In genomic region chrX:1592128-1592862, GRCh38 we compare ENCODE assay signal across 8 cellular contexts. TPM values are rescaled to one million over a fixed set of nuclear protein-coding genes. Genes with fewer than 3 reads are reported as not detected.
DNase-seq lines count a peak whose midpoint lies in the region; ATAC-seq and TF ChIP-seq lines count a peak whose summit lies in the region.

No MANE protein-coding gene starts in this region.

- peaks cover 50% of the 10 kb centered on the region for H3K79me2 ChIP-seq in Karpas-422 (ENCODE audit: low read length)

- no peak for TF ChIP-seq EP300 in suprapubic skin (IDR thresholded peaks at IDR 0.05)

- TF ChIP-seq POLR2A in body of pancreas (IDR thresholded peaks at IDR 0.05) (no peak), suprapubic skin (IDR thresholded peaks at IDR 0.05) (no peak)

- H3K27ac ChIP-seq in Karpas-422 (ENCODE audit: low read length) = peak overlapping the region; percentile 64
- peak overlapping the region; percentile 48 to 90 (median 82) for H3K27ac ChIP-seq in body of pancreas
- H3K27ac ChIP-seq in left lung = peak overlapping the region; percentile 44 to 84
- H3K27ac ChIP-seq in suprapubic skin = peak overlapping the region; percentile 89

- no peaks in the 10 kb centered on the region for H3K9me3 ChIP-seq in Karpas-422 (ENCODE audit: low read length)
- H3K9me3 ChIP-seq in body of pancreas = no peaks in the 10 kb centered on the region
- H3K9me3 ChIP-seq in left lung = no peaks in the 10 kb centered on the region
- H3K9me3 ChIP-seq in suprapubic skin = no peaks in the 10 kb centered on the region

- H3K4me1 ChIP-seq in Karpas-422 (ENCODE audit: low read length) (peaks cover 19% of the 10 kb centered on the region), body of pancreas (peaks cover 19% of the 10 kb centered on the region), left lung (peaks cover 0 to 18% of the 10 kb centered on the region in 2 donors), suprapubic skin (peaks cover 25% of the 10 kb centered on the region)

- H3K9me2 ChIP-seq in Karpas-422 (replicated peaks; ENCODE audit: insufficient read depth, low read length) = no peaks in the 10 kb centered on the region

- 1 to 4% methylated on average over 17 to 33 of the region's 34 CpGs for WGBS in body of pancreas, 2 donors
- under 1% methylated on average over 34 of the region's 34 CpGs for WGBS in suprapubic skin

- ATAC-seq in GM21367 (IDR thresholded peaks at IDR 0.05; ENCODE audit: unreplicated experiment) (peak; percentile 39), body of pancreas (peak; percentile 25), left lung (peak; percentile 15)

- peaks cover 42% of the 10 kb centered on the region for H4K20me1 ChIP-seq in Karpas-422 (ENCODE audit: insufficient read depth, low read depth, low read length)

- no peak for TF ChIP-seq CTCF in GM06990 (IDR thresholded peaks at IDR 0.05; ENCODE audit: insufficient read depth, low read length, poor library complexity, severe bottlenecking)
- TF ChIP-seq CTCF in body of pancreas (IDR thresholded peaks at IDR 0.05) = no peak
- no peak for TF ChIP-seq CTCF in left lung (IDR thresholded peaks at IDR 0.05)
- no peak for TF ChIP-seq CTCF in suprapubic skin (IDR thresholded peaks at IDR 0.05)

- H3K36me3 ChIP-seq in GM06990 (ENCODE audit: control insufficient read depth, insufficient read depth, low read length) (peaks cover 32% of the 10 kb centered on the region), Karpas-422 (ENCODE audit: insufficient read depth, low read length) (peaks cover 31% of the 10 kb centered on the region), body of pancreas (replicated peaks in 1 of 2; ENCODE audit: insufficient read depth in 1 of 2, low read depth in 2 of 2) (peaks cover under 1 to 19% of the 10 kb centered on the region in 2 donors), left lung (peaks cover 5 to 38% of the 10 kb centered on the region in 2 donors), suprapubic skin (peaks cover 39% of the 10 kb centered on the region)

- H3K27me3 ChIP-seq in GM06990 (replicated peaks; ENCODE audit: control insufficient read depth, insufficient read depth, low read length) = no peaks in the 10 kb centered on the region
- no peaks in the 10 kb centered on the region for H3K27me3 ChIP-seq in Karpas-422 (ENCODE audit: low read length)
- H3K27me3 ChIP-seq in body of pancreas = no peaks in the 10 kb centered on the region
- H3K27me3 ChIP-seq in left lung = no peaks in the 10 kb centered on the region
- H3K27me3 ChIP-seq in suprapubic skin = no peaks in the 10 kb centered on the region

- no peak overlapping the region for H2AFZ ChIP-seq in Karpas-422 (ENCODE audit: low read length)

- intact Hi-C loops in body of pancreas (cut with DNase I) = no loop called here
- intact Hi-C loops in left lung (cut with DNase I) = no loop called here

- H3K9ac ChIP-seq in Karpas-422 (ENCODE audit: low read length) = peak overlapping the region; percentile 93

- peak overlapping the region; percentile 70 for H3K4me2 ChIP-seq in Karpas-422 (ENCODE audit: low read depth, low read length, poor library complexity, severe bottlenecking)

- DNase-seq in GM06990 (ENCODE audit: extremely low read depth, insufficient read length) (peak; percentile 62), Karpas-422 (peak; percentile 67), body of pancreas (peak in 2 of 4 donors; percentile 18 to 38), left lung (peak in 1 of 2 donors; percentile 85), suprapubic skin (ENCODE audit: low spot score in 2 of 2) (peak in 1 of 2 donors; percentile 77), retina (no peak), T1000 (lab: John Stamatoyannopoulos, UW) (no peak)

- H3K4me3 ChIP-seq in GM06990 (replicated peaks; ENCODE audit: low read depth, low read length) (peak overlapping the region; percentile 96), Karpas-422 (ENCODE audit: low read length) (peak overlapping the region; percentile 91), body of pancreas (peak overlapping the region; percentile 96 to 97), left lung (peak overlapping the region; percentile 67 to 73), suprapubic skin (peak overlapping the region; percentile 79)

RNA-seq across cellular contexts. Expression of gene AKAP17A, which starts 0.9 kb away (rescaled TPM):
- 27.9 and 66.6 TPM in 2 replicates for total RNA-seq in Karpas-422 (2014; rRNA removed; shearing (Covaris generic); ENCODE audit: low replicate concordance)
- 100 to 1,000 TPM in 1 of 2 donors, 10 to 100 TPM in 1; 55.5 to 162 TPM for total RNA-seq in body of pancreas
- total RNA-seq in left lung = 10 to 100 TPM; 31.1 to 44.7 TPM
- total RNA-seq in suprapubic skin = 10 to 100 TPM; 31.4 to 86.7 (median 37.9) TPM

RNA-seq across cellular contexts. Expression of gene ASMT, which starts 22.6 kb away (rescaled TPM):
- 0.29 TPM in 1 of 2 replicates, not detected in the other for total RNA-seq in Karpas-422 (2014; rRNA removed; shearing (Covaris generic); ENCODE audit: low replicate concordance)
- not detected for total RNA-seq in body of pancreas
- total RNA-seq in left lung = not detected
- under 1 TPM in 1 of 4 donors, not detected in 3; 0.68 TPM for total RNA-seq in suprapubic skin

RNA-seq across cellular contexts. Expression of gene P2RY8, which starts 55.3 kb away (rescaled TPM):
- total RNA-seq in Karpas-422 (2014; rRNA removed; shearing (Covaris generic); ENCODE audit: low replicate concordance) = 87.1 and 130 TPM in 2 replicates
- under 1 TPM; 0.66 to 0.78 TPM for total RNA-seq in body of pancreas
- 1 to 10 TPM; 1.5 to 6.9 TPM for total RNA-seq in left lung
- total RNA-seq in suprapubic skin = under 1 TPM in 1 of 4 donors, not detected in 3; 0.25 TPM

Comparison
In these comparisons a context has a peak if more than half of its experiments do, and no peak if none do; other contexts are left out.
1. DNase-seq: peak in GM06990 (single experiment) and Karpas-422 (single experiment); none in retina (single experiment) and T1000 (single experiment).
2. RNA of gene P2RY8, which starts 55.3 kb away (total RNA-seq): 87.1 to 130 TPM in Karpas-422; 1.5 to 6.9 TPM in left lung, 0.66 to 0.78 TPM in body of pancreas and 0.25 TPM in suprapubic skin; every median in the first group is over 10 times any median in the second.
3. Peak in every context shown above with its lines, with median percentiles within 50 percentile points of each other: H3K4me3 ChIP-seq, ATAC-seq and H3K27ac ChIP-seq.